ENCODE assay signal across 18 cellular contexts in the genomic region with DNA sequence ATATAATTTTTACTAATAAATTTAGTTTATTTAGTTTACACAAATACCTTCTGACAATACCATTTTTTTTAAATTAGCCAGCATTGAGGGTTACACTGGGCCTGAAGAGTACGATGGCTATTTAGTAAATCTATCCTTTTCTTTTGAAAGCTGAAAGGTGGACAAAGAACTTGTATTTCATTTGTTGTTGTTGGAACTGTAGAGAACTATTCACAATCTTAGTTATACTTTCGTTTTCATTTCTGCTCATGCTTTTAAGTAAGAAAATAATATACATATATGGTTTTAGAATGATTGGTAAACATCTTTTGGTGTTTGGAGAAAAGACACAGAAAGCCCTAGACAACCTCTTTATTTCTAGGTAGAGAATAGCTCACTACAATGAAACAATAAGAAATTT.
DNase-seq lines count a peak whose midpoint lies in the region; ATAC-seq and TF ChIP-seq lines count a peak whose summit lies in the region.
"Had no signal": no experiment of that assay in that cellular context is flagged by ENCODE, and none has a peak within 500 bp of the region (broad histone marks: within the 10 kb centered on the region; RNA-seq: fewer than 3 reads in every experiment).

No MANE protein-coding gene starts in this region.

- WGBS in SK-N-SH (ENCODE audit: low lambda C conversion rate) = 7% methylated on average over 2 of the region's 2 CpGs
- 88 to 93% methylated on average over 2 of the region's 2 CpGs for WGBS in gastroesophageal sphincter (ENCODE audit: low coverage in 1 of 2), 2 donors

- no peak for TF ChIP-seq CTCF in SK-N-SH (IDR thresholded peaks at IDR 0.05)
- no peak for TF ChIP-seq CTCF in osteoblast (IDR thresholded peaks at IDR 0.05; ENCODE audit: extremely low read depth, low read depth, low read length)
- no peak for TF ChIP-seq CTCF in gastroesophageal sphincter (IDR thresholded peaks at IDR 0.05)

- H3F3A ChIP-seq in SK-N-SH (replicated peaks; ENCODE audit: insufficient read depth) = no peaks in the 10 kb centered on the region

- TF ChIP-seq EP300 in SK-N-SH (IDR thresholded peaks at IDR 0.05; ENCODE audit: borderline replicate concordance in 1 of 2, low read depth in 1 of 2, low read length in 1 of 2) (no peak), gastroesophageal sphincter (IDR thresholded peaks at IDR 0.05) (no peak)

- TF ChIP-seq POLR2A in gastroesophageal sphincter (IDR thresholded peaks at IDR 0.05) = no peak

- H3K9ac ChIP-seq in SK-N-SH = no peak overlapping the region
- H3K9ac ChIP-seq: BLaER1 had no signal

- CTCF ChIA-PET in SK-N-SH (lab: Yijun Ruan, JAX) = no interaction called here

- H3K27me3 ChIP-seq in SK-N-SH (ENCODE audit: insufficient read depth) (no peaks in the 10 kb centered on the region), osteoblast (ENCODE audit: insufficient read depth, low read length) (no peaks in the 10 kb centered on the region), gastroesophageal sphincter (no peaks in the 10 kb centered on the region)
- H3K27me3 ChIP-seq: BLaER1 had no signal

- H3K27ac ChIP-seq in SK-N-SH (ENCODE audit: low read depth in 2 of 2, low read length in 1 of 2) = peak overlapping the region in 1 of 2 experiments; percentile 23; a peak in 1 of 4 replicates
- H3K27ac ChIP-seq in osteoblast (ENCODE audit: low read depth, low read length) = peak overlapping the region; percentile 21
- H3K27ac ChIP-seq in gastroesophageal sphincter = no peak overlapping the region
- H3K27ac ChIP-seq: 22Rv1, BLaER1, HL-60 had no signal

- H3K4me2 ChIP-seq in SK-N-SH (peak overlapping the region; percentile 5; the same call in 1 of the 2 replicates), osteoblast (ENCODE audit: insufficient read depth, low read length) (peak overlapping the region; percentile 28)
- H3K4me2 ChIP-seq: BLaER1, GM23338 had no signal

- DNase-seq in SK-N-SH (no peak), OCI-M1 (lab: John Stamatoyannopoulos, UW) (peak; percentile 45), osteoblast (ENCODE audit: insufficient read length, low spot score, missing footprints) (no peak), anterior cingulate cortex (lab: John Stamatoyannopoulos, UW) (no peak)
- DNase-seq: AML-193; Caco-2; CD8-positive, alpha-beta memory T cell; DMS 273 treated with DMSO at 0.1 percent for 48 hours; H9 had no signal

- H3K4me1 ChIP-seq in SK-N-SH (ENCODE audit: control insufficient read depth in 1 of 2, insufficient read depth in 2 of 2, low read depth in 1 of 2, low read length in 1 of 2) = no peaks in the 10 kb centered on the region
- peaks cover 9% of the 10 kb centered on the region for H3K4me1 ChIP-seq in osteoblast (ENCODE audit: insufficient read depth, low read length)
- no peaks in the 10 kb centered on the region for H3K4me1 ChIP-seq in gastroesophageal sphincter
- H3K4me1 ChIP-seq: BLaER1, Caco-2 had no signal

- H3K79me2 ChIP-seq in SK-N-SH (ENCODE audit: insufficient read depth) (no peaks in the 10 kb centered on the region), osteoblast (ENCODE audit: insufficient read depth, low read length) (no peaks in the 10 kb centered on the region)

- peak overlapping the region; percentile 26; the same call in 1 of the 2 replicates for H2AFZ ChIP-seq in SK-N-SH (ENCODE audit: low read depth)
- peak overlapping the region; percentile 30 for H2AFZ ChIP-seq in osteoblast (ENCODE audit: low read length)
- H2AFZ ChIP-seq: GM23338 had no signal

- H4K20me1 ChIP-seq in SK-N-SH (ENCODE audit: insufficient read depth) (no peaks in the 10 kb centered on the region), osteoblast (ENCODE audit: insufficient read depth, low read length) (no peaks in the 10 kb centered on the region)
- H4K20me1 ChIP-seq: BLaER1 had no signal

- H3K4me3 ChIP-seq in SK-N-SH (ENCODE audit: low read depth in 2 of 2, low read length in 1 of 2) = no peak overlapping the region
- H3K4me3 ChIP-seq in osteoblast (ENCODE audit: insufficient read depth, low read length) = no peak overlapping the region
- no peak overlapping the region for H3K4me3 ChIP-seq in gastroesophageal sphincter
- H3K4me3 ChIP-seq: BLaER1, GM23338, K562 had no signal

- POLR2A ChIA-PET in SK-N-SH (lab: Yijun Ruan, JAX) = no interaction called here

- ATAC-seq in SK-N-SH treated with all-trans-retinoic acid at 6 μM for 48 hours (no peak), GM21717 (IDR thresholded peaks at IDR 0.05; ENCODE audit: unreplicated experiment) (peak; percentile 54), gastroesophageal sphincter (no peak), HG03135 (IDR thresholded peaks at IDR 0.05; ENCODE audit: unreplicated experiment) (no peak)
- ATAC-seq: GM23338, K562 had no signal

- H3K9me3 ChIP-seq in SK-N-SH (no peaks in the 10 kb centered on the region), osteoblast (ENCODE audit: low read depth, low read length) (no peaks in the 10 kb centered on the region), gastroesophageal sphincter (no peaks in the 10 kb centered on the region)
- H3K9me3 ChIP-seq: BLaER1, Caco-2 had no signal

- H3K36me3 ChIP-seq in SK-N-SH (replicated peaks in 1 of 2; ENCODE audit: control insufficient read depth in 1 of 2, insufficient read depth in 2 of 2, low read length in 1 of 2) = no peaks in the 10 kb centered on the region
- no peaks in the 10 kb centered on the region for H3K36me3 ChIP-seq in osteoblast (ENCODE audit: insufficient read depth, low read length)
- H3K36me3 ChIP-seq in gastroesophageal sphincter = no peaks in the 10 kb centered on the region
- H3K36me3 ChIP-seq: BLaER1 had no signal

- no peaks in the 10 kb centered on the region; the same call in 1 of the 2 replicates for H3K9me2 ChIP-seq in SK-N-SH

- TF ChIP-seq RAD21 in SK-N-SH (IDR thresholded peaks at IDR 0.05; ENCODE audit: low read length) = no peak

TF ChIP-seq in SK-N-SH, 30 proteins besides CTCF, POLR2A, EP300 and RAD21:
- TF ChIP-seq, protein P1, sequence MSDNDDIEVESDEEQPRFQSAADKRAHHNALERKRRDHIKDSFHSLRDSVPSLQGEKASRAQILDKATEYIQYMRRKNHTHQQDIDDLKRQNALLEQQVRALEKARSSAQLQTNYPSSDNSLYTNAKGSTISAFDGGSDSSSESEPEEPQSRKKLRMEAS (IDR thresholded peaks at IDR 0.05; ENCODE audit: low read depth) = no peak
- TF ChIP-seq GABPA (IDR thresholded peaks at IDR 0.05; ENCODE audit: low read depth) = no peak
- TF ChIP-seq USF2 (IDR thresholded peaks at IDR 0.05; ENCODE audit: borderline replicate concordance, low read depth, low read length) = no peak

TF ChIP-seq in SK-N-SH treated with all-trans-retinoic acid at 6 μM for 48 hours, 23 proteins besides CTCF, POLR2A, EP300 and RAD21:
- TF ChIP-seq TOX (CRISPR knock-in tag; IDR thresholded peaks at IDR 0.05; ENCODE audit: borderline replicate concordance) = no peak
